8 cellular contexts compared by ENCODE assay signal in genomic region chr3:128482857-128483656, GRCh38. TPM values are rescaled to one million over a fixed set of nuclear protein-coding genes. Genes with fewer than 3 reads are reported as not detected.
DNase-seq lines count a peak whose midpoint lies in the region; TF ChIP-seq lines count a peak whose summit lies in the region.

No MANE protein-coding gene starts in this region.

- H3K9ac ChIP-seq in parathyroid adenoma: no peak overlapping the region

- peaks cover 6 to 12% of the 10 kb centered on the region in 2 donors for H3K36me3 Mint-ChIP-seq in CD14-positive monocyte

- TF ChIP-seq CTCF in CD14-positive monocyte (IDR thresholded peaks at IDR 0.05) (no peak), parathyroid adenoma (IDR thresholded peaks at IDR 0.05) (no peak)

- no peaks in the 10 kb centered on the region for H3K36me3 ChIP-seq in parathyroid adenoma (ENCODE audit: control insufficient read depth, insufficient read depth, low read length)

- H3K79me2 ChIP-seq in parathyroid adenoma: no peaks in the 10 kb centered on the region

- no peak overlapping the region for H3K27ac ChIP-seq in parathyroid adenoma

- H3K27me3 Mint-ChIP-seq in CD14-positive monocyte (ENCODE audit: low read depth in 3 of 3): peaks cover 72 to 84% (median 72%) of the 10 kb centered on the region in 3 donors

- H3K4me3 ChIP-seq in parathyroid adenoma (ENCODE audit: low read depth, low read length): peak overlapping the region; percentile 12

- H3K9me3 ChIP-seq in parathyroid adenoma (ENCODE audit: control insufficient read depth, low read length): no peaks in the 10 kb centered on the region

- H3K27ac Mint-ChIP-seq in CD14-positive monocyte: no peak overlapping the region

- no peak overlapping the region for H2AFZ ChIP-seq in parathyroid adenoma

- H3K4me3 Mint-ChIP-seq in CD14-positive monocyte: peak overlapping the region; percentile 38 to 87

- H3K4me1 Mint-ChIP-seq in CD14-positive monocyte: peaks cover 32% of the 10 kb centered on the region

- peaks cover 0 to 26% (median 8%) of the 10 kb centered on the region in 7 donors for H3K9me3 Mint-ChIP-seq in CD14-positive monocyte

- no peaks in the 10 kb centered on the region for H3K27me3 ChIP-seq in parathyroid adenoma (ENCODE audit: control insufficient read depth, insufficient read depth, low read length)

- peak overlapping the region; percentile 93 for H3K4me2 ChIP-seq in parathyroid adenoma (ENCODE audit: low read length)

- DNase-seq in CD14-positive monocyte (ENCODE audit: low spot score) (no peak), OCI-M1 (lab: John Stamatoyannopoulos, UW) (peak; percentile 97), fibroblast of gingiva (ENCODE audit: low read depth) (peak; percentile 21), NCI-H2171 treated with DMSO at 0.1 percent for 48 hours (lab: John Stamatoyannopoulos, UW) (no peak), NCI-H146 (lab: John Stamatoyannopoulos, UW) (no peak), activated gamma-delta T cell (lab: John Stamatoyannopoulos, UW) (no peak)
- no peak for DNase-seq in activated CD4-positive, alpha-beta T cell treated with anti-CD3 and anti-CD28 coated beads, Interleukin-2, amount 50 U/mL, for 1 hour

- intact Hi-C loops in CD14-positive monocyte (cut with micrococcal nuclease): loop anchor here in 1 of 2 donors (5.0 to 10.0 kb wide), 2 partner anchors 124 to 408 kb away; no protein-coding TSS in a partner anchor

- H3K4me1 ChIP-seq in parathyroid adenoma: peaks cover 4% of the 10 kb centered on the region

RNA-seq across cellular contexts. Expression of gene GATA2, which starts 9.9 kb away (rescaled TPM):
- under 1 TPM in 1 of 2 donors, not detected in 1; 0.07 TPM for polyA plus RNA-seq in CD14-positive monocyte

RNA-seq across cellular contexts. Expression of gene DNAJB8, which starts 16.4 kb away (rescaled TPM):
- polyA plus RNA-seq in CD14-positive monocyte: not detected

Comparison
In these comparisons a context has a peak if more than half of its experiments do, and no peak if none do; other contexts are left out.
1. DNase-seq: peak in OCI-M1 (single experiment) and fibroblast of gingiva (single experiment); none in CD14-positive monocyte (single experiment), NCI-H2171 treated with DMSO at 0.1 percent for 48 hours (single experiment), activated CD4-positive, alpha-beta T cell treated with anti-CD3 and anti-CD28 coated beads, Interleukin-2, amount 50 U/mL, for 1 hour (single experiment), NCI-H146 (single experiment) and activated gamma-delta T cell (single experiment).